ENCODE assay signal across 25 cellular contexts in genomic region chr11:131592152-131592551, GRCh38.
"Had no signal": no experiment of that assay in that cellular context is flagged by ENCODE, and none has a peak within 500 bp of the region (broad histone marks: within the 10 kb centered on the region; RNA-seq: fewer than 3 reads in every experiment).

No MANE protein-coding gene starts in this region.

- H3K27ac Mint-ChIP-seq: progenitor cell of endocrine pancreas; stimulated activated effector memory CD8-positive, alpha-beta T cell treated with anti-CD3 and anti-CD28 coated beads, Interleukin-12 subunit alpha, Interleukin-12 subunit beta, amount 100 ng/mL, for 72 hours; stimulated activated naive CD8-positive, alpha-beta T cell treated with anti-CD3 and anti-CD28 coated beads, Interleukin-15, Interleukin-2, amounts not matched to agents 100 ng/mL and 50 ng/mL, for 24 hours had no signal

- H3K9me3 Mint-ChIP-seq: neural progenitor cell had no signal

- ATAC-seq: left colon; left lung; lower lobe of right lung; naive thymus-derived CD8-positive, alpha-beta T cell; right lobe of liver; stimulated activated effector memory CD8-positive, alpha-beta T cell treated with anti-CD3 and anti-CD28 coated beads, Interleukin-12 subunit alpha, Interleukin-12 subunit beta, amount 100 ng/mL, for 72 hours had no signal

- H3K36me3 ChIP-seq: left lung, lower lobe of right lung, neural progenitor cell, neutrophil, right atrium auricular region, right lobe of liver, thyroid gland, transverse colon, upper lobe of left lung, vagina had no signal

- DNase-seq: kidney glomerular epithelial cell; left colon; left lung; lower lobe of right lung; mammary epithelial cell; mesenchymal stem cell; naive thymus-derived CD8-positive, alpha-beta T cell; right lobe of liver; stimulated activated CD4-positive, alpha-beta T cell treated with anti-CD3 and anti-CD28 coated beads, Interleukin-12 subunit alpha, Interleukin-12 subunit beta, amount 100 ng/mL, for 4 hours; stimulated activated CD4-positive, alpha-beta T cell treated with anti-CD3 and anti-CD28 coated beads, Interleukin-15, amount 100 ng/mL, for 24 hours; stimulated activated CD4-positive, alpha-beta T cell treated with anti-CD3 and anti-CD28 coated beads, Interleukin-2, amount 100 ng/mL, for 24 hours; stimulated activated CD4-positive, alpha-beta T cell treated with anti-CD3 and anti-CD28 coated beads, Interleukin-4, amount 100 ng/mL, for 24 hours; testis; thyroid gland; transverse colon had no signal

- H3K4me1 ChIP-seq: left lung, lower lobe of right lung, parathyroid adenoma, right atrium auricular region, right lobe of liver, testis, thyroid gland, transverse colon, upper lobe of left lung, vagina had no signal

- H3K27ac ChIP-seq: left lung, lower lobe of right lung, neural progenitor cell, neutrophil, parathyroid adenoma, right atrium auricular region, right lobe of liver, testis, thyroid gland, transverse colon, upper lobe of left lung, vagina had no signal

- H3K9me3 ChIP-seq: left lung, lower lobe of right lung, neutrophil, right atrium auricular region, right lobe of liver, testis, thyroid gland, transverse colon, vagina had no signal

- H3K4me3 ChIP-seq: left lung, lower lobe of right lung, neural progenitor cell, right atrium auricular region, right lobe of liver, testis, thyroid gland, transverse colon, upper lobe of left lung, vagina had no signal

- H3K4me3 Mint-ChIP-seq: naive thymus-derived CD8-positive, alpha-beta T cell; nephron; neural progenitor cell; stimulated activated effector memory CD8-positive, alpha-beta T cell treated with anti-CD3 and anti-CD28 coated beads, Interleukin-12 subunit alpha, Interleukin-12 subunit beta, amount 100 ng/mL, for 72 hours; stimulated activated naive CD8-positive, alpha-beta T cell treated with anti-CD3 and anti-CD28 coated beads, Interleukin-15, Interleukin-2, amounts not matched to agents 100 ng/mL and 50 ng/mL, for 24 hours had no signal

- H3K36me3 Mint-ChIP-seq: naive thymus-derived CD8-positive, alpha-beta T cell; neural progenitor cell; stimulated activated effector memory CD8-positive, alpha-beta T cell treated with anti-CD3 and anti-CD28 coated beads, Interleukin-12 subunit alpha, Interleukin-12 subunit beta, amount 100 ng/mL, for 72 hours had no signal

- H3K4me1 Mint-ChIP-seq: naive thymus-derived CD8-positive, alpha-beta T cell; stimulated activated effector memory CD8-positive, alpha-beta T cell treated with anti-CD3 and anti-CD28 coated beads, Interleukin-12 subunit alpha, Interleukin-12 subunit beta, amount 100 ng/mL, for 72 hours had no signal

- H3K27me3 ChIP-seq: neural progenitor cell, neutrophil, right atrium auricular region, right lobe of liver, testis, transverse colon, upper lobe of left lung, vagina had no signal
